ENCODE assay signal across 8 cellular contexts in the genomic region with DNA sequence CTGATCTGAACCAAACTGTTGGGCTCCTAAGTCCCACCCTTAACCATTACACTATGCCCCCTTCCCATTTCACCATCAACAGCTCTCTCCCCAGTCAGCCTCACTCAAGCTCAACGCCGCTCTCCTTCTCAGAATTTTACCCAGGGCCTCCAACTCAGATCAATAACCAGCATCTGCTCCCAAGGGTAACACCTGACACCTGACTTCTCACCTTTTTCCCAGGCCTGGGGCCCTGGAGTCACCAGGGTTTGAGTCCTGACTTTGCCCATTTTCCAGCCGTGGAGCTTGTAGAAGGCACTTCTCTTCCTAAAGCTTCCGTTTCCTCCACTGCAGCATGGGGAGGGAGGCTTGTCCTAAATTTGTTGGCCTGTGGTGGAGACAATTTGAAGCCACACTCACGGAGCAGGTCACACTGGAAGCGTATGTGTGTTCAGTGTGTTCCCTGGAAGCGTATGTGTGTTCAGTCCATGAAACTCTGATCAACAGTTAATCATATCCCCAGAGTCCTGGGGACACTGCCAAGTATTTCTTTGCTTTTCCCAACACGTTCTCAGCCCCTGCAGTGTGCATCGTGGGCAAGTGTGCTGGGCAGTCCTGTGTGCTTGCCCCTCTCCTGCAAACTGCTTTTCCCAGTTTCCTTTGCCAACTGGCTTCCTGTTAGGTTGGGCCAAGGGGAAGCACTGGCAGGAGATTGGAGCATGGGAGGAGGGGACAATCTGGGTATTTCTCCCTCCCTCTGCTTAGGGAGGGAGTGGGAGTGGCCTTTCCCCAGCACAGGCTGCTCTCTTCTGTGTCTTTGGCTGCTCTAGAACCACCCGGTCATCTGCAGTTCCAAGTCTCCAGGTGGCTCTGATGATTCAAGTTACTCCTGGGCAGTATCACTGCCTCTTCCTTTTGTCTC. TPM values are rescaled to one million over a fixed set of nuclear protein-coding genes. Genes with fewer than 3 reads are reported as not detected.
DNase-seq lines count a peak whose midpoint lies in the region; ATAC-seq and TF ChIP-seq lines count a peak whose summit lies in the region.

No MANE protein-coding gene starts in this region.

- H3K9me3 Mint-ChIP-seq in naive thymus-derived CD8-positive, alpha-beta T cell, result no peaks in the 10 kb centered on the region

- no peaks in the 10 kb centered on the region for H3K27me3 ChIP-seq in ovary

- H3K27me3 Mint-ChIP-seq in naive thymus-derived CD8-positive, alpha-beta T cell, result peaks cover 0 to 9% (median 0%) of the 10 kb centered on the region in 5 donors

- H3K36me3 Mint-ChIP-seq in naive thymus-derived CD8-positive, alpha-beta T cell, result no peaks in the 10 kb centered on the region

- H3K4me3 Mint-ChIP-seq in naive thymus-derived CD8-positive, alpha-beta T cell, result no peak overlapping the region

- POLR2A ChIA-PET in naive thymus-derived CD8-positive, alpha-beta T cell (lab: Charles Lee), result no interaction called here

- H3K9me3 ChIP-seq in ovary, result no peaks in the 10 kb centered on the region

- no peak for TF ChIP-seq POLR2A in ovary (IDR thresholded peaks at IDR 0.05)

- H3K4me3 ChIP-seq in coronary artery (peak overlapping the region; percentile 28), ovary (no peak overlapping the region)

- intact Hi-C loops in ovary (cut with DNase I), result no loop called here

- peak overlapping the region in 1 of 2 donors; percentile 38 for H3K27ac ChIP-seq in coronary artery
- H3K27ac ChIP-seq in ovary, result no peak overlapping the region

- H3K36me3 ChIP-seq in ovary, result no peaks in the 10 kb centered on the region

- no peak for ATAC-seq in HG02885 (IDR thresholded peaks at IDR 0.05; ENCODE audit: poor library complexity, unreplicated experiment)
- ATAC-seq in naive thymus-derived CD8-positive, alpha-beta T cell, result no peak

- peaks cover 16 to 68% (median 23%) of the 10 kb centered on the region in 4 donors for H3K4me1 Mint-ChIP-seq in naive thymus-derived CD8-positive, alpha-beta T cell

- DNase-seq in Caki2 (ENCODE audit: low read depth) (peak; percentile 78), NCI-H1694 treated with DMSO at 0.1 percent for 48 hours (lab: John Stamatoyannopoulos, UW) (peak; percentile 15), coronary artery (ENCODE audit: low spot score) (no peak), myocyte (ENCODE audit: low read depth) (peak; percentile 15), ovary (no peak)
- no peak for DNase-seq in stimulated activated CD4-positive, alpha-beta T cell treated with anti-CD3 and anti-CD28 coated beads, Interleukin-1b, Interleukin-23, amount 100 ng/mL, for 48 hours
- DNase-seq in naive thymus-derived CD8-positive, alpha-beta T cell, result no peak

- 30 to 41% (median 41%) methylated on average over 10 of the region's 10 CpGs for WGBS in ovary, 3 donors

- in situ Hi-C loops in Caki2 (cut with HindIII; ENCODE audit: low pct_unique_long_range_greater_than_20kb, low sequenced_read_pairs), result no loop called here

- TF ChIP-seq CTCF in coronary artery (IDR thresholded peaks at IDR 0.05) (no peak), ovary (IDR thresholded peaks at IDR 0.05) (no peak)

- no peak for TF ChIP-seq EP300 in ovary (IDR thresholded peaks at IDR 0.05)

- H3K27ac Mint-ChIP-seq in naive thymus-derived CD8-positive, alpha-beta T cell, result peak overlapping the region in 2 of 10 donors; percentile 38 to 75

- no peaks in the 10 kb centered on the region for H3K4me1 ChIP-seq in ovary (ENCODE audit: insufficient read depth)

RNA-seq across cellular contexts. Expression of gene NEK6, which starts 36.9 kb away (rescaled TPM):
- total RNA-seq in Caki2 (2014; rRNA removed; shearing (Covaris generic); ENCODE audit: low replicate concordance), result 119 and 135 TPM in 2 replicates
- total RNA-seq in myocyte (65.6 and 84.7 TPM in 2 replicates), ovary (10 to 100 TPM in 5 of 7 donors, 1 to 10 TPM in 2; 7.2 to 45.1 (median 22.8) TPM)
- polyA plus RNA-seq in myocyte (2012), result 124 TPM
- 10 to 100 TPM in 1 of 2 donors, 1 to 10 TPM in 1; 7.6 to 23.0 TPM for polyA plus RNA-seq in ovary
- total RNA-seq in naive thymus-derived CD8-positive, alpha-beta T cell, result 1 to 10 TPM in 1 of 2 experiments, under 1 TPM in 1; 0.83 to 1.2 TPM
- polyA plus RNA-seq in naive thymus-derived CD8-positive, alpha-beta T cell, result 1 to 10 TPM in 1 of 3 donors, under 1 TPM in 1, not detected in 1; 0.37 to 1.7 TPM

Comparison
In these comparisons a context has a peak if more than half of its experiments do, and no peak if none do; other contexts are left out.
1. DNase-seq: peak in Caki2 (single experiment), NCI-H1694 treated with DMSO at 0.1 percent for 48 hours (single experiment) and myocyte (single experiment); none in coronary artery (single experiment), ovary (0 of 5), stimulated activated CD4-positive, alpha-beta T cell treated with anti-CD3 and anti-CD28 coated beads, Interleukin-1b, Interleukin-23, amount 100 ng/mL, for 48 hours (single experiment) and naive thymus-derived CD8-positive, alpha-beta T cell (0 of 10).